Comparison of ENCODE assay signal across 16 cellular contexts in genomic region chr3:50167782-50168317, GRCh38. TPM values are rescaled to one million over a fixed set of nuclear protein-coding genes. Genes with fewer than 3 reads are reported as not detected.
A peak's percentile ranks its signal among the peaks of the same experiment; 100 is the strongest.
DNase-seq lines count a peak whose midpoint lies in the region; ATAC-seq and TF ChIP-seq lines count a peak whose summit lies in the region.
"Had no signal": no experiment of that assay in that cellular context is flagged by ENCODE, and none has a peak within 500 bp of the region (broad histone marks: within the 10 kb centered on the region; RNA-seq: fewer than 3 reads in every experiment).

No MANE protein-coding gene starts in this region.

- intact Hi-C loops in heart right ventricle (cut with DNase I), result no loop called here
- intact Hi-C loops in left ventricle myocardium superior (cut with micrococcal nuclease), result no loop called here
- intact Hi-C loops in activated CD8-positive, alpha-beta T cell treated with anti-CD3 and anti-CD28 coated beads for 36 hours (cut with micrococcal nuclease), result no loop called here

- no peak for TF ChIP-seq CTCF in heart right ventricle (IDR thresholded peaks at IDR 0.05)
- TF ChIP-seq CTCF in nephron (IDR thresholded peaks at IDR 0.05; ENCODE audit: unreplicated experiment in 3 of 3), result no peak
- no peak for TF ChIP-seq CTCF in upper lobe of left lung (IDR thresholded peaks at IDR 0.05)
- no peak for TF ChIP-seq CTCF in activated CD8-positive, alpha-beta T cell treated with anti-CD3 and anti-CD28 coated beads for 36 hours (IDR thresholded peaks at IDR 0.05)

- H3K27ac Mint-ChIP-seq in nephron, result peak overlapping the region; percentile 81 to 94 (median 83)
- H3K27ac Mint-ChIP-seq in activated CD8-positive, alpha-beta T cell treated with anti-CD3 and anti-CD28 coated beads for 36 hours, result no peak overlapping the region
- H3K27ac Mint-ChIP-seq: dendritic cell treated with granulocyte-macrophage colony-stimulating factor and Interleukin-4, amounts not matched to agents 40 ng/mL and 50 ng/mL, for 4 days; natural killer cell treated with Interleukin-12 subunit alpha and Interleukin-12 subunit beta and Interleukin-15 and Interleukin-18, amount 100 ng/mL, for 72 hours had no signal

- ATAC-seq in heart right ventricle, result no peak
- no peak for ATAC-seq in left ventricle myocardium superior
- no peak for ATAC-seq in upper lobe of left lung (ENCODE audit: low FRiP score in 2 of 2)
- no peak for ATAC-seq in activated CD8-positive, alpha-beta T cell treated with anti-CD3 and anti-CD28 coated beads for 36 hours
- ATAC-seq in HG02763 (IDR thresholded peaks at IDR 0.05; ENCODE audit: unreplicated experiment), result no peak
- no peak for ATAC-seq in HG03095 (IDR thresholded peaks at IDR 0.05; ENCODE audit: unreplicated experiment)
- ATAC-seq: activated CD4-positive, CD25-positive, alpha-beta regulatory T cell treated with anti-CD3 and anti-CD28 coated beads, Interleukin-2, amount 50 U/mL, for 24 hours; natural killer cell treated with Interleukin-12 subunit alpha and Interleukin-12 subunit beta and Interleukin-15 and Interleukin-18, amount 100 ng/mL, for 72 hours had no signal

- H3K9me3 ChIP-seq in heart right ventricle (no peaks in the 10 kb centered on the region), duodenal mucosa (ENCODE audit: control insufficient read depth in 1 of 2, low read length in 2 of 2) (no peaks in the 10 kb centered on the region), upper lobe of left lung (no peaks in the 10 kb centered on the region)

- no peak for TF ChIP-seq EP300 in upper lobe of left lung (IDR thresholded peaks at IDR 0.05)

- H3K4me1 Mint-ChIP-seq in nephron, result peaks cover 51% of the 10 kb centered on the region
- H3K4me1 Mint-ChIP-seq in activated CD8-positive, alpha-beta T cell treated with anti-CD3 and anti-CD28 coated beads for 36 hours (ENCODE audit: low read depth), result no peaks in the 10 kb centered on the region

- peaks cover 5% of the 10 kb centered on the region for H3K36me3 Mint-ChIP-seq in nephron (ENCODE audit: low read depth)
- H3K36me3 Mint-ChIP-seq in activated CD8-positive, alpha-beta T cell treated with anti-CD3 and anti-CD28 coated beads for 36 hours (ENCODE audit: low read depth), result no peaks in the 10 kb centered on the region
- H3K36me3 Mint-ChIP-seq: natural killer cell treated with Interleukin-12 subunit alpha and Interleukin-12 subunit beta and Interleukin-15 and Interleukin-18, amount 100 ng/mL, for 72 hours had no signal

- H3K36me3 ChIP-seq in heart right ventricle (no peaks in the 10 kb centered on the region), duodenal mucosa (ENCODE audit: control insufficient read depth in 1 of 2, insufficient read depth in 2 of 2, low read length in 2 of 2) (peaks cover 0 to 3% of the 10 kb centered on the region in 2 donors), upper lobe of left lung (no peaks in the 10 kb centered on the region)

- CTCF ChIA-PET in activated CD8-positive, alpha-beta T cell treated with anti-CD3 and anti-CD28 coated beads for 36 hours (lab: Charles Lee), result no interaction called here

- H3K9ac ChIP-seq in duodenal mucosa (ENCODE audit: low read depth in 1 of 2, low read length in 2 of 2), result peak overlapping the region in 1 of 2 donors; percentile 40

- H3K27ac ChIP-seq in heart right ventricle (peak overlapping the region in 9 of 10 donors; percentile 73 to 91 (median 84)), duodenal mucosa (ENCODE audit: low read depth, low read length) (peak overlapping the region; percentile 58), upper lobe of left lung (peak overlapping the region; percentile 74 to 95 (median 84))

- H3K9me3 Mint-ChIP-seq in nephron, result no peaks in the 10 kb centered on the region
- no peaks in the 10 kb centered on the region for H3K9me3 Mint-ChIP-seq in activated CD8-positive, alpha-beta T cell treated with anti-CD3 and anti-CD28 coated beads for 36 hours
- H3K9me3 Mint-ChIP-seq: dendritic cell treated with granulocyte-macrophage colony-stimulating factor and Interleukin-4, amounts not matched to agents 40 ng/mL and 50 ng/mL, for 4 days; natural killer cell treated with Interleukin-12 subunit alpha and Interleukin-12 subunit beta and Interleukin-15 and Interleukin-18, amount 100 ng/mL, for 72 hours; type B pancreatic cell had no signal

- H3K4me3 Mint-ChIP-seq in nephron, result peak overlapping the region; percentile 16 to 45 (median 29)
- H3K4me3 Mint-ChIP-seq in activated CD8-positive, alpha-beta T cell treated with anti-CD3 and anti-CD28 coated beads for 36 hours, result no peak overlapping the region
- H3K4me3 Mint-ChIP-seq: dendritic cell treated with granulocyte-macrophage colony-stimulating factor and Interleukin-4, amounts not matched to agents 40 ng/mL and 50 ng/mL, for 4 days; natural killer cell treated with Interleukin-12 subunit alpha and Interleukin-12 subunit beta and Interleukin-15 and Interleukin-18, amount 100 ng/mL, for 72 hours; type B pancreatic cell had no signal

- DNase-seq in heart right ventricle (no peak), left ventricle myocardium superior (no peak), upper lobe of left lung (no peak)
- DNase-seq in activated CD8-positive, alpha-beta T cell treated with anti-CD3 and anti-CD28 coated beads for 36 hours, result no peak
- DNase-seq: DMS 273 treated with DMSO at 0.1 percent for 48 hours, foreskin melanocyte, NCI-H2081 treated with DMSO at 0.1 percent for 48 hours, SW 1271 had no signal

- H3K4me3 ChIP-seq in heart right ventricle (no peak overlapping the region), duodenal mucosa (ENCODE audit: low read depth in 1 of 2, low read length in 2 of 2) (no peak overlapping the region), upper lobe of left lung (no peak overlapping the region)

- POLR2A ChIA-PET in activated CD8-positive, alpha-beta T cell treated with anti-CD3 and anti-CD28 coated beads for 36 hours (lab: Charles Lee), result no interaction called here

- TF ChIP-seq POLR2A in upper lobe of left lung (IDR thresholded peaks at IDR 0.05), result no peak

- peaks cover 4% of the 10 kb centered on the region for H3K27me3 Mint-ChIP-seq in nephron (ENCODE audit: low read depth)
- no peaks in the 10 kb centered on the region for H3K27me3 Mint-ChIP-seq in activated CD8-positive, alpha-beta T cell treated with anti-CD3 and anti-CD28 coated beads for 36 hours
- H3K27me3 Mint-ChIP-seq: natural killer cell treated with Interleukin-12 subunit alpha and Interleukin-12 subunit beta and Interleukin-15 and Interleukin-18, amount 100 ng/mL, for 72 hours; type B pancreatic cell had no signal

- WGBS in heart right ventricle, 2 donors, result 83 to 85% methylated on average over 7 of the region's 7 CpGs
- WGBS in upper lobe of left lung, 2 donors, result 75 to 82% methylated on average over 5 to 7 of the region's 7 CpGs

- H3K4me1 ChIP-seq in heart right ventricle, result peaks cover 55 to 100% (median 90%) of the 10 kb centered on the region in 9 donors
- peaks cover 95 to 98% of the 10 kb centered on the region in 2 donors for H3K4me1 ChIP-seq in duodenal mucosa (ENCODE audit: control insufficient read depth in 1 of 2, insufficient read depth in 2 of 2, low read length in 2 of 2)
- H3K4me1 ChIP-seq in upper lobe of left lung, result peaks cover 88 to 98% (median 89%) of the 10 kb centered on the region in 4 donors

- H3K27me3 ChIP-seq in heart right ventricle, result no peaks in the 10 kb centered on the region
- H3K27me3 ChIP-seq in duodenal mucosa (ENCODE audit: control insufficient read depth in 1 of 2, insufficient read depth in 2 of 2, low read length in 2 of 2), result no peaks in the 10 kb centered on the region
- no peaks in the 10 kb centered on the region for H3K27me3 ChIP-seq in upper lobe of left lung

RNA-seq across cellular contexts. Expression of gene SEMA3F, which starts 12.7 kb away (rescaled TPM):
- total RNA-seq in heart right ventricle, result 10 to 100 TPM in 5 of 10 donors, 1 to 10 TPM in 5; 5.1 to 37.2 (median 10.2) TPM
- polyA plus RNA-seq in heart right ventricle, result 10 to 100 TPM; 15.1 to 21.3 TPM
- 11.4 TPM for total RNA-seq in left ventricle myocardium superior
- 10 to 100 TPM in 5 of 6 donors, 1 to 10 TPM in 1; 4.2 to 76.0 (median 27.5) TPM for total RNA-seq in upper lobe of left lung
- under 1 TPM; 0.34 to 0.43 TPM for total RNA-seq in activated CD8-positive, alpha-beta T cell treated with anti-CD3 and anti-CD28 coated beads for 36 hours

RNA-seq across cellular contexts. Expression of gene GNAT1, which starts 23.6 kb away (rescaled TPM):
- total RNA-seq in heart right ventricle, result not detected
- not detected for polyA plus RNA-seq in heart right ventricle
- total RNA-seq in left ventricle myocardium superior, result not detected
- total RNA-seq in upper lobe of left lung, result under 1 TPM in 2 of 6 donors, not detected in 4; 0.10 to 0.40 TPM
- under 1 TPM; 0.11 to 0.23 TPM for total RNA-seq in activated CD8-positive, alpha-beta T cell treated with anti-CD3 and anti-CD28 coated beads for 36 hours
- total RNA-seq: natural killer cell treated with Interleukin-12 subunit alpha and Interleukin-12 subunit beta and Interleukin-15 and Interleukin-18, amount 100 ng/mL, for 72 hours had no signal

RNA-seq across cellular contexts. Expression of gene SLC38A3, which starts 37.2 kb away (rescaled TPM):
- total RNA-seq in heart right ventricle, result 10 to 100 TPM in 7 of 10 donors, 1 to 10 TPM in 3; 6.2 to 16.4 (median 11.2) TPM
- polyA plus RNA-seq in heart right ventricle, result 10 to 100 TPM in 1 of 2 donors, 1 to 10 TPM in 1; 1.4 to 11.8 TPM
- 10.4 TPM for total RNA-seq in left ventricle myocardium superior
- under 1 TPM in 2 of 6 donors, not detected in 4; 0.15 to 0.17 TPM for total RNA-seq in upper lobe of left lung
- under 1 TPM in 1 of 2 experiments, not detected in 1; 0.22 TPM for total RNA-seq in activated CD8-positive, alpha-beta T cell treated with anti-CD3 and anti-CD28 coated beads for 36 hours
- total RNA-seq: natural killer cell treated with Interleukin-12 subunit alpha and Interleukin-12 subunit beta and Interleukin-15 and Interleukin-18, amount 100 ng/mL, for 72 hours had no signal
